ENCODE assay signal across 20 cellular contexts in the genomic region with DNA sequence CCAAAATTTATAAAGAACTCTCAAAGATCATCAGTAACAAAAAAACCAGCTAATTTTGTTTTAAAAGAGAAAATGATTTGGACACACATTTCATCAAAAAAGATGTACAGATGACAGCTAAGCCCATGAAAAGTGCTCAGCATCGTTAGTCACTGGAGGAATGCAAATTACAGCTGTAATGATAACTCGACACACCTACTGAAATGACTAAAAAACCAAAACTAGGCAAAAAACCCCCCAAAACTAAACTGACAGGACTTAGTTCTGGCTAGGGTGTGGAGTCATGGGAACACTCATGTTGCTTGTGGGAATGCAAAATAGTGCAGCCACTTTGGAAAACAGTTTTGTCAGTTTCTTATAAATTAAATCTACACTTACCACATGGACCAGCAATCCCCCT. TPM values are rescaled to one million over a fixed set of nuclear protein-coding genes. Genes with fewer than 3 reads are reported as not detected.
DNase-seq lines count a peak whose midpoint lies in the region; ATAC-seq, FAIRE-seq and TF ChIP-seq lines count a peak whose summit lies in the region.
"Had no signal": no experiment of that assay in that cellular context is flagged by ENCODE, and none has a peak within 500 bp of the region (broad histone marks: within the 10 kb centered on the region; RNA-seq: fewer than 3 reads in every experiment).

No MANE protein-coding gene starts in this region.

- 93% methylated on average over 2 of the region's 2 CpGs for WGBS in pancreas, 2 donors
- 93% methylated on average over 2 of the region's 2 CpGs for WGBS in right cardiac atrium

- H3K27me3 ChIP-seq in pancreas (no peaks in the 10 kb centered on the region), right cardiac atrium (ENCODE audit: control insufficient read depth, insufficient read depth) (no peaks in the 10 kb centered on the region)
- H3K27me3 ChIP-seq: BLaER1 had no signal

- H3K4me3 Mint-ChIP-seq in activated T-helper 17 cell treated with anti-CD3 and anti-CD28 coated beads, Interleukin-2, amount 50 U/mL, for 72 hours, result no peak overlapping the region
- H3K4me3 Mint-ChIP-seq: CD8-positive, alpha-beta memory T cell; GM23338 had no signal

- FAIRE-seq in pancreas (lab: Jason Lieb, UNC), result no peak
- FAIRE-seq: HTR-8/SVneo, K562 had no signal

- H3K36me3 ChIP-seq in pancreas, result no peaks in the 10 kb centered on the region
- H3K36me3 ChIP-seq: BLaER1 had no signal

- no peak overlapping the region for H3K27ac Mint-ChIP-seq in activated T-helper 17 cell treated with anti-CD3 and anti-CD28 coated beads, Interleukin-2, amount 50 U/mL, for 72 hours
- H3K27ac Mint-ChIP-seq: GM23338 had no signal

- H3K9me3 ChIP-seq in pancreas, result no peaks in the 10 kb centered on the region
- H3K9me3 ChIP-seq in right cardiac atrium (ENCODE audit: control insufficient read depth, low read length), result no peaks in the 10 kb centered on the region
- H3K9me3 ChIP-seq: BLaER1, SK-N-SH had no signal

- H3K4me1 Mint-ChIP-seq in activated T-helper 17 cell treated with anti-CD3 and anti-CD28 coated beads, Interleukin-2, amount 50 U/mL, for 72 hours, result no peaks in the 10 kb centered on the region
- H3K4me1 Mint-ChIP-seq: CD8-positive, alpha-beta memory T cell had no signal

- no peaks in the 10 kb centered on the region for H3K36me3 Mint-ChIP-seq in activated T-helper 17 cell treated with anti-CD3 and anti-CD28 coated beads, Interleukin-2, amount 50 U/mL, for 72 hours (ENCODE audit: low read depth)
- H3K36me3 Mint-ChIP-seq: CD8-positive, alpha-beta memory T cell had no signal

- DNase-seq in pancreas (no peak), right cardiac atrium (no peak), OCI-M1 (lab: John Stamatoyannopoulos, UW) (no peak)
- DNase-seq: CD8-positive, alpha-beta memory T cell; GF-D8; NCI-H446; NCI-H748 treated with DMSO at 0.1 percent for 48 hours; SK-N-SH; T-helper 1 cell had no signal

- H3K27me3 Mint-ChIP-seq in activated T-helper 17 cell treated with anti-CD3 and anti-CD28 coated beads, Interleukin-2, amount 50 U/mL, for 72 hours, result peaks cover 5% of the 10 kb centered on the region

- no peak for TF ChIP-seq CTCF in pancreas (IDR thresholded peaks at IDR 0.05)

- H3K4me1 ChIP-seq in pancreas (no peaks in the 10 kb centered on the region), right cardiac atrium (ENCODE audit: control insufficient read depth, insufficient read depth, low read length) (peaks cover 2% of the 10 kb centered on the region)

- H3K4me3 ChIP-seq in pancreas, result no peak overlapping the region
- no peak overlapping the region for H3K4me3 ChIP-seq in right cardiac atrium (ENCODE audit: low read length)
- H3K4me3 ChIP-seq: BLaER1, GM23338, K562 had no signal

- H3K27ac ChIP-seq in pancreas, result no peak overlapping the region
- H3K27ac ChIP-seq in right cardiac atrium (ENCODE audit: low read length), result no peak overlapping the region
- H3K27ac ChIP-seq: BLaER1 had no signal

- H3K9me3 Mint-ChIP-seq in activated T-helper 17 cell treated with anti-CD3 and anti-CD28 coated beads, Interleukin-2, amount 50 U/mL, for 72 hours, result no peaks in the 10 kb centered on the region
- H3K9me3 Mint-ChIP-seq: CD8-positive, alpha-beta memory T cell; GM23338 had no signal

- ATAC-seq in GM18502 (IDR thresholded peaks at IDR 0.05; ENCODE audit: poor library complexity, unreplicated experiment), result peak; percentile 48
- ATAC-seq in GM19025 (IDR thresholded peaks at IDR 0.05; ENCODE audit: low read depth, unreplicated experiment), result peak; percentile 55
- ATAC-seq in HG02798 (IDR thresholded peaks at IDR 0.05; ENCODE audit: poor library complexity, unreplicated experiment), result peak; percentile 51
- ATAC-seq in activated T-helper 17 cell treated with anti-CD3 and anti-CD28 coated beads, Interleukin-2, amount 50 U/mL, for 72 hours (replicated peaks), result peak; percentile 74
- no peak for ATAC-seq in pancreas
- ATAC-seq in right cardiac atrium, result no peak
- ATAC-seq in HG03175 (IDR thresholded peaks at IDR 0.05; ENCODE audit: unreplicated experiment), result no peak
- ATAC-seq: GM23338, K562, Panc1, Right ventricle myocardium inferior had no signal

- intact Hi-C loops in pancreas (cut with DNase I) (no loop called here), right cardiac atrium (cut with DNase I) (no loop called here)

RNA-seq across cellular contexts. Expression of gene CNIH3, which starts 59.5 kb away (rescaled TPM):
- 1 to 10 TPM; 1.4 to 3.0 TPM for total RNA-seq in activated T-helper 17 cell treated with anti-CD3 and anti-CD28 coated beads, Interleukin-2, amount 50 U/mL, for 72 hours
- total RNA-seq in pancreas (10 to 100 TPM in 1 of 6 donors, 1 to 10 TPM in 5; 2.7 to 10.5 (median 5.3) TPM), right cardiac atrium (1 to 10 TPM; 1.2 to 2.3 (median 1.7) TPM)
- polyA plus RNA-seq in pancreas (1 to 10 TPM; 2.0 to 4.3 TPM), right cardiac atrium (0.66 TPM)

Comparison
In these comparisons a context has a peak if more than half of its experiments do, and no peak if none do; other contexts are left out.
1. ATAC-seq: peak in GM18502 (single experiment), GM19025 (single experiment), HG02798 (single experiment) and activated T-helper 17 cell treated with anti-CD3 and anti-CD28 coated beads, Interleukin-2, amount 50 U/mL, for 72 hours (single experiment); none in pancreas (0 of 4), right cardiac atrium (0 of 2) and HG03175 (single experiment).